Comparison of ENCODE assay signal across 14 cellular contexts in genomic region chr17:57089391-57089790, GRCh38.
"Had no signal": no experiment of that assay in that cellular context is flagged by ENCODE, and none has a peak within 500 bp of the region (broad histone marks: within the 10 kb centered on the region; RNA-seq: fewer than 3 reads in every experiment).

No MANE protein-coding gene starts in this region.

- DNase-seq: activated CD4-positive, alpha-beta T cell treated with anti-CD3 and anti-CD28 coated beads, Interleukin-2, amount 10 ng/mL, durations not matched to agents 7 days and 5 days; activated CD4-positive, CD25-positive, alpha-beta regulatory T cell; amygdala; dorsolateral prefrontal cortex; foreskin keratinocyte; kidney glomerular epithelial cell; naive thymus-derived CD4-positive, alpha-beta T cell; stimulated activated CD4-positive, alpha-beta T cell treated with anti-CD3 and anti-CD28 coated beads, Interleukin-2, amount 100 ng/mL, for 48 hours; stimulated activated naive CD8-positive, alpha-beta T cell treated with anti-CD3 and anti-CD28 coated beads, Interleukin-15, Interleukin-2, amounts not matched to agents 100 U/mL and 50 U/mL, for 24 hours; testis; uterus had no signal

- H3K9me3 ChIP-seq: neutrophil, testis, uterus had no signal

- H3K36me3 ChIP-seq: neutrophil, uterus had no signal

- ATAC-seq: foreskin keratinocyte; naive thymus-derived CD4-positive, alpha-beta T cell; stimulated activated naive CD8-positive, alpha-beta T cell treated with anti-CD3 and anti-CD28 coated beads, Interleukin-15, Interleukin-2, amounts not matched to agents 100 U/mL and 50 U/mL, for 24 hours had no signal

- H3K4me3 ChIP-seq: dorsolateral prefrontal cortex, lung, SK-N-MC, testis, uterus had no signal

- H3K27me3 ChIP-seq: dorsolateral prefrontal cortex, foreskin keratinocyte, testis, uterus had no signal

- H3K4me1 ChIP-seq: testis had no signal

- H3K27ac ChIP-seq: foreskin keratinocyte, neutrophil, SK-N-MC, testis had no signal
